ENCODE assay signal across 1 cellular context in genomic region chr7:141462958-141463357, GRCh38.
TF ChIP-seq lines count a peak whose summit lies in the region.

No MANE protein-coding gene starts in this region.

TF ChIP-seq in liver, 16 proteins besides CTCF, POLR2A, EP300 and RAD21 (continued from another document):
- TF ChIP-seq ZBTB33 (IDR thresholded peaks at IDR 0.05) (no peak), REST (IDR thresholded peaks at IDR 0.05) (no peak), FOXA2 (IDR thresholded peaks at IDR 0.05) (no peak)
